In the genomic region with DNA sequence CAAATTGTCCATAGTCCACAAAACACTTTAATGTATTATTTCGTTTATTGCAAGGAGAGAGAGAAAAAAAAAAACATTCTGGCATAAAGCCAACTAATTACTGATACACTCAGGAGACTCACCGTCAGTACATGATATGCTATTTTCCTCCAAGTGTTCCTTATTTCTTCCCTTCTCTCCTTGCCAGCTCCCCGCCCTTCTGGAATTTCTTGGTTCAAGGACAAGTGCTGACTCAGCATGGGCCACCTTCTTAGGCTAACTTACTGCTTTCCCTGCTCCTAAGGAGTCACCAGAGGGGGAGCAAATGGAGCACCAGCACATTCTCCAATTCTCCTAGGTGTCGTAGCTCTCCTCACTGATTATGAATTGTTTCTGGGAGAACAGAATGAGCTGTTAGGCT, we compare ENCODE assay signal across 13 cellular contexts.
DNase-seq lines count a peak whose midpoint lies in the region; ATAC-seq, FAIRE-seq and TF ChIP-seq lines count a peak whose summit lies in the region.
"Had no signal": no experiment of that assay in that cellular context is flagged by ENCODE, and none has a peak within 500 bp of the region (broad histone marks: within the 10 kb centered on the region; RNA-seq: fewer than 3 reads in every experiment).

No MANE protein-coding gene starts in this region.

- intact Hi-C loops in esophagus squamous epithelium (cut with DNase I), result no loop called here

- no peak overlapping the region for H3K27ac Mint-ChIP-seq in natural killer cell treated with Interleukin-12 subunit alpha and Interleukin-12 subunit beta and Interleukin-15 and Interleukin-18, amount 100 ng/mL, for 72 hours
- H3K27ac Mint-ChIP-seq: activated CD4-positive, alpha-beta memory T cell treated with anti-CD3 and anti-CD28 coated beads, Interleukin-2, amount 10 ng/mL, durations not matched to agents 7 days and 5 days; activated naive CD8-positive, alpha-beta T cell; stimulated activated naive CD8-positive, alpha-beta T cell treated with anti-CD3 and anti-CD28 coated beads, Interleukin-15, amount 100 ng/mL, for 72 hours had no signal

- H3K4me3 Mint-ChIP-seq in natural killer cell treated with Interleukin-12 subunit alpha and Interleukin-12 subunit beta and Interleukin-15 and Interleukin-18, amount 100 ng/mL, for 72 hours, result no peak overlapping the region
- H3K4me3 Mint-ChIP-seq: activated CD4-positive, alpha-beta memory T cell treated with anti-CD3 and anti-CD28 coated beads, Interleukin-2, amount 10 ng/mL, durations not matched to agents 7 days and 5 days; activated naive CD8-positive, alpha-beta T cell; immature natural killer cell; stimulated activated naive CD8-positive, alpha-beta T cell treated with anti-CD3 and anti-CD28 coated beads, Interleukin-15, amount 100 ng/mL, for 72 hours had no signal

- no peak overlapping the region for H3K18ac ChIP-seq in mesendoderm (ENCODE audit: low read length)

- H2BK15ac ChIP-seq in mesendoderm (replicated peaks; ENCODE audit: low read depth), result no peak overlapping the region

- H3K36me3 Mint-ChIP-seq in natural killer cell treated with Interleukin-12 subunit alpha and Interleukin-12 subunit beta and Interleukin-15 and Interleukin-18, amount 100 ng/mL, for 72 hours, result no peaks in the 10 kb centered on the region
- H3K36me3 Mint-ChIP-seq: activated naive CD8-positive, alpha-beta T cell; immature natural killer cell had no signal

- no peak overlapping the region for H3K56ac ChIP-seq in mesendoderm (ENCODE audit: low read length)

- H3K27ac ChIP-seq in mesendoderm (ENCODE audit: low read depth, low read length) (no peak overlapping the region), coronary artery (no peak overlapping the region), esophagus squamous epithelium (no peak overlapping the region)

- H3K4me2 ChIP-seq in mesendoderm (ENCODE audit: low read length), result no peak overlapping the region

- TF ChIP-seq POLR2A in esophagus squamous epithelium (IDR thresholded peaks at IDR 0.05), result no peak

- no peak overlapping the region for H4K8ac ChIP-seq in mesendoderm (ENCODE audit: low read depth, low read length)

- H3K23ac ChIP-seq in mesendoderm (ENCODE audit: low read length), result no peak overlapping the region

- FAIRE-seq in bronchial epithelial cell (lab: Jason Lieb, UNC), result no peak
- FAIRE-seq: GM12892 had no signal

- H4K5ac ChIP-seq in mesendoderm (ENCODE audit: low read length), result no peak overlapping the region

- peak; percentile 7 for DNase-seq in EL
- DNase-seq in NCI-H2171 (lab: John Stamatoyannopoulos, UW), result peak; percentile 31
- peak; percentile 33 for DNase-seq in bronchial epithelial cell (ENCODE audit: low read depth)
- DNase-seq in mesendoderm, result peak; percentile 91
- DNase-seq in coronary artery (ENCODE audit: low spot score), result no peak
- DNase-seq in esophagus squamous epithelium (lab: John Stamatoyannopoulos, UW), result no peak
- DNase-seq in Ammon's horn (ENCODE audit: low spot score), result no peak
- no peak for DNase-seq in natural killer cell treated with Interleukin-12 subunit alpha and Interleukin-12 subunit beta and Interleukin-15 and Interleukin-18, amount 100 ng/mL, for 72 hours (ENCODE audit: low spot score)
- DNase-seq: activated CD4-positive, alpha-beta memory T cell treated with anti-CD3 and anti-CD28 coated beads, Interleukin-2, amount 10 ng/mL, durations not matched to agents 7 days and 5 days; immature natural killer cell; stimulated activated naive CD8-positive, alpha-beta T cell treated with anti-CD3 and anti-CD28 coated beads, Interleukin-15, amount 100 ng/mL, for 72 hours had no signal

- H3K79me2 ChIP-seq in mesendoderm (ENCODE audit: control insufficient read depth, insufficient read depth, low read length), result no peaks in the 10 kb centered on the region

- no peak overlapping the region for H3K9ac ChIP-seq in mesendoderm (ENCODE audit: low read length)

- H3K4me1 Mint-ChIP-seq in natural killer cell treated with Interleukin-12 subunit alpha and Interleukin-12 subunit beta and Interleukin-15 and Interleukin-18, amount 100 ng/mL, for 72 hours (ENCODE audit: low read depth in 2 of 2), result peaks cover 0 to 10% of the 10 kb centered on the region in 2 donors
- H3K4me1 Mint-ChIP-seq: activated CD4-positive, alpha-beta memory T cell treated with anti-CD3 and anti-CD28 coated beads, Interleukin-2, amount 10 ng/mL, durations not matched to agents 7 days and 5 days; immature natural killer cell; stimulated activated naive CD8-positive, alpha-beta T cell treated with anti-CD3 and anti-CD28 coated beads, Interleukin-15, amount 100 ng/mL, for 72 hours had no signal

- no peak overlapping the region for H2BK5ac ChIP-seq in mesendoderm (ENCODE audit: low read length)

- H3K27me3 Mint-ChIP-seq in natural killer cell treated with Interleukin-12 subunit alpha and Interleukin-12 subunit beta and Interleukin-15 and Interleukin-18, amount 100 ng/mL, for 72 hours, result no peaks in the 10 kb centered on the region
- H3K27me3 Mint-ChIP-seq: activated CD4-positive, alpha-beta memory T cell treated with anti-CD3 and anti-CD28 coated beads, Interleukin-2, amount 10 ng/mL, durations not matched to agents 7 days and 5 days; activated naive CD8-positive, alpha-beta T cell; stimulated activated naive CD8-positive, alpha-beta T cell treated with anti-CD3 and anti-CD28 coated beads, Interleukin-15, amount 100 ng/mL, for 72 hours had no signal

- H3K79me1 ChIP-seq in mesendoderm (ENCODE audit: low read length), result no peaks in the 10 kb centered on the region

- no peaks in the 10 kb centered on the region for H3K36me3 ChIP-seq in bronchial epithelial cell (ENCODE audit: control insufficient read depth, insufficient read depth, low read length)
- H3K36me3 ChIP-seq in mesendoderm (ENCODE audit: control insufficient read depth, insufficient read depth, low read length), result no peaks in the 10 kb centered on the region
- H3K36me3 ChIP-seq in esophagus squamous epithelium, result no peaks in the 10 kb centered on the region

- no peak for ATAC-seq in natural killer cell treated with Interleukin-12 subunit alpha and Interleukin-12 subunit beta and Interleukin-15 and Interleukin-18, amount 100 ng/mL, for 72 hours
- ATAC-seq: stimulated activated naive CD8-positive, alpha-beta T cell treated with anti-CD3 and anti-CD28 coated beads, Interleukin-15, amount 100 ng/mL, for 72 hours had no signal

- no peaks in the 10 kb centered on the region for H3K9me3 Mint-ChIP-seq in natural killer cell treated with Interleukin-12 subunit alpha and Interleukin-12 subunit beta and Interleukin-15 and Interleukin-18, amount 100 ng/mL, for 72 hours
- H3K9me3 Mint-ChIP-seq: activated CD4-positive, alpha-beta memory T cell treated with anti-CD3 and anti-CD28 coated beads, Interleukin-2, amount 10 ng/mL, durations not matched to agents 7 days and 5 days; immature natural killer cell; stimulated activated naive CD8-positive, alpha-beta T cell treated with anti-CD3 and anti-CD28 coated beads, Interleukin-15, amount 100 ng/mL, for 72 hours had no signal

- H3K4me1 ChIP-seq in mesendoderm (ENCODE audit: control insufficient read depth, low read depth, low read length), result no peaks in the 10 kb centered on the region
- no peaks in the 10 kb centered on the region for H3K4me1 ChIP-seq in esophagus squamous epithelium

- TF ChIP-seq CTCF in bronchial epithelial cell (IDR thresholded peaks at IDR 0.05; ENCODE audit: insufficient read depth, low read length, severe bottlenecking) (peak; percentile 2), coronary artery (IDR thresholded peaks at IDR 0.05) (no peak), esophagus squamous epithelium (IDR thresholded peaks at IDR 0.05) (no peak)

- no CpG with 5 or more reads among the region's 4 CpGs for WGBS in mesendoderm (ENCODE audit: extremely low coverage, insufficient coverage, low lambda C conversion rate)
- 53 to 62% methylated on average over 4 of the region's 4 CpGs for WGBS in esophagus squamous epithelium, 2 donors

- no peaks in the 10 kb centered on the region for H3K9me3 ChIP-seq in esophagus squamous epithelium

- no peak overlapping the region for H2AK5ac ChIP-seq in mesendoderm (ENCODE audit: low read length)

- H3K4ac ChIP-seq in mesendoderm (ENCODE audit: low read depth, low read length), result no peak overlapping the region

- no peak overlapping the region for H2BK120ac ChIP-seq in mesendoderm (ENCODE audit: low read depth, low read length)

- H3K27me3 ChIP-seq in bronchial epithelial cell (ENCODE audit: control insufficient read depth, insufficient read depth, low read length) (no peaks in the 10 kb centered on the region), mesendoderm (ENCODE audit: insufficient read depth, low read length, poor library complexity) (no peaks in the 10 kb centered on the region), esophagus squamous epithelium (no peaks in the 10 kb centered on the region)

- H3K4me3 ChIP-seq in bronchial epithelial cell (ENCODE audit: low read depth, low read length), result no peak overlapping the region
- no peak overlapping the region for H3K4me3 ChIP-seq in mesendoderm (ENCODE audit: low read length)
- no peak overlapping the region for H3K4me3 ChIP-seq in coronary artery
- no peak overlapping the region for H3K4me3 ChIP-seq in esophagus squamous epithelium

Comparison
In these comparisons a context has a peak if more than half of its experiments do, and no peak if none do; other contexts are left out.
1. DNase-seq: peak in EL (single experiment), NCI-H2171 (single experiment), bronchial epithelial cell (single experiment) and mesendoderm (single experiment); none in coronary artery (single experiment), esophagus squamous epithelium (single experiment), Ammon's horn (single experiment) and natural killer cell treated with Interleukin-12 subunit alpha and Interleukin-12 subunit beta and Interleukin-15 and Interleukin-18, amount 100 ng/mL, for 72 hours (single experiment).